ENCODE assay signal across 8 cellular contexts in genomic region chr11:47553417-47553746, GRCh38. TPM values are rescaled to one million over a fixed set of nuclear protein-coding genes. Genes with fewer than 3 reads are reported as not detected.
DNase-seq lines count a peak whose midpoint lies in the region; ATAC-seq and TF ChIP-seq lines count a peak whose summit lies in the region.

No MANE protein-coding gene starts in this region.

- peak overlapping the region; percentile 69 for H3K27ac Mint-ChIP-seq in activated T-helper 2 cell treated with anti-CD3 and anti-CD28 coated beads, Interferon-gamma antibody, Interleukin-2, Interleukin-4, amounts not matched to agents 10 μg/mL and 5 μg/mL and 100 μg/mL, durations not matched to agents 14 hours and 24 hours and 36 hours
- peak overlapping the region; percentile 1 to 90 for H3K27ac Mint-ChIP-seq in stimulated activated naive CD8-positive, alpha-beta T cell treated with anti-CD3 and anti-CD28 coated beads, Interleukin-15, amount 100 ng/mL, for 72 hours

- in situ Hi-C loops in KBM-7 (cut with MboI; ENCODE audit: low pct_unique_long_range_greater_than_20kb, low sequenced_read_pairs), result loop anchor here (10.0 kb wide), 1 partner anchor 61 kb away; no protein-coding TSS in a partner anchor

- ATAC-seq in GM19035 (IDR thresholded peaks at IDR 0.05; ENCODE audit: unreplicated experiment), result peak; percentile 25
- peak; percentile 32 for ATAC-seq in HG03175 (IDR thresholded peaks at IDR 0.05; ENCODE audit: unreplicated experiment)
- ATAC-seq in stimulated activated naive CD8-positive, alpha-beta T cell treated with anti-CD3 and anti-CD28 coated beads, Interleukin-15, amount 100 ng/mL, for 72 hours, result peak; percentile 56

- TF ChIP-seq CTCF in 22Rv1 (IDR thresholded peaks at IDR 0.05), result peak; percentile 82

- H3K9me3 Mint-ChIP-seq in activated T-helper 2 cell treated with anti-CD3 and anti-CD28 coated beads, Interferon-gamma antibody, Interleukin-2, Interleukin-4, amounts not matched to agents 10 μg/mL and 5 μg/mL and 100 μg/mL, durations not matched to agents 14 hours and 24 hours and 36 hours, result no peaks in the 10 kb centered on the region
- H3K9me3 Mint-ChIP-seq in stimulated activated naive CD8-positive, alpha-beta T cell treated with anti-CD3 and anti-CD28 coated beads, Interleukin-15, amount 100 ng/mL, for 72 hours, result no peaks in the 10 kb centered on the region

- intact Hi-C loops in activated T-helper 2 cell treated with anti-CD3 and anti-CD28 coated beads, Interferon-gamma antibody, Interleukin-2, Interleukin-4, amounts not matched to agents 10 μg/mL and 5 μg/mL and 100 μg/mL, durations not matched to agents 14 hours and 24 hours and 36 hours (cut with micrococcal nuclease), result loop anchor here (1.0 to 10.0 kb wide), 5 partner anchors 38 to 213 kb away; partner anchors contain the start of genes FNBP4, MTCH2 and PSMC3

- peaks cover 2% of the 10 kb centered on the region for H3K9me3 ChIP-seq in iPS-18c (ENCODE audit: control insufficient read depth, insufficient read depth, low read length)

- H3K4me3 ChIP-seq in iPS-18c (ENCODE audit: insufficient read depth, low read depth, low read length), result peak overlapping the region; percentile 62

- H3K27ac ChIP-seq in 22Rv1, result peak overlapping the region; percentile 81

- H3K4me1 Mint-ChIP-seq in activated T-helper 2 cell treated with anti-CD3 and anti-CD28 coated beads, Interferon-gamma antibody, Interleukin-2, Interleukin-4, amounts not matched to agents 10 μg/mL and 5 μg/mL and 100 μg/mL, durations not matched to agents 14 hours and 24 hours and 36 hours (ENCODE audit: low read depth), result peaks cover 28% of the 10 kb centered on the region
- peaks cover 42% of the 10 kb centered on the region for H3K4me1 Mint-ChIP-seq in stimulated activated naive CD8-positive, alpha-beta T cell treated with anti-CD3 and anti-CD28 coated beads, Interleukin-15, amount 100 ng/mL, for 72 hours

- DNase-seq in activated T-helper 2 cell treated with anti-CD3 and anti-CD28 coated beads, Interferon-gamma antibody, Interleukin-2, Interleukin-4, amounts not matched to agents 10 μg/mL and 5 μg/mL and 100 μg/mL, durations not matched to agents 14 hours and 24 hours and 36 hours (ENCODE audit: low spot score), result no peak
- no peak for DNase-seq in stimulated activated naive CD8-positive, alpha-beta T cell treated with anti-CD3 and anti-CD28 coated beads, Interleukin-15, amount 100 ng/mL, for 72 hours
- DNase-seq in NOMO-1 treated with DMSO at 0.1 percent for 48 hours (lab: John Stamatoyannopoulos, UW; ENCODE audit: unreplicated experiment) (no peak), KBM-7 (no peak)

- peak overlapping the region; percentile 81 for H3K4me3 Mint-ChIP-seq in activated T-helper 2 cell treated with anti-CD3 and anti-CD28 coated beads, Interferon-gamma antibody, Interleukin-2, Interleukin-4, amounts not matched to agents 10 μg/mL and 5 μg/mL and 100 μg/mL, durations not matched to agents 14 hours and 24 hours and 36 hours (ENCODE audit: low read depth)
- H3K4me3 Mint-ChIP-seq in stimulated activated naive CD8-positive, alpha-beta T cell treated with anti-CD3 and anti-CD28 coated beads, Interleukin-15, amount 100 ng/mL, for 72 hours, result peak overlapping the region; percentile 93 to 98

- H3K36me3 Mint-ChIP-seq in activated T-helper 2 cell treated with anti-CD3 and anti-CD28 coated beads, Interferon-gamma antibody, Interleukin-2, Interleukin-4, amounts not matched to agents 10 μg/mL and 5 μg/mL and 100 μg/mL, durations not matched to agents 14 hours and 24 hours and 36 hours (ENCODE audit: low read depth), result peaks cover 26% of the 10 kb centered on the region

- no peaks in the 10 kb centered on the region for H3K27me3 Mint-ChIP-seq in activated T-helper 2 cell treated with anti-CD3 and anti-CD28 coated beads, Interferon-gamma antibody, Interleukin-2, Interleukin-4, amounts not matched to agents 10 μg/mL and 5 μg/mL and 100 μg/mL, durations not matched to agents 14 hours and 24 hours and 36 hours (ENCODE audit: low read depth)
- no peaks in the 10 kb centered on the region for H3K27me3 Mint-ChIP-seq in stimulated activated naive CD8-positive, alpha-beta T cell treated with anti-CD3 and anti-CD28 coated beads, Interleukin-15, amount 100 ng/mL, for 72 hours

RNA-seq across cellular contexts. Expression of gene CELF1, which starts 0.5 kb away (rescaled TPM):
- total RNA-seq in activated T-helper 2 cell treated with anti-CD3 and anti-CD28 coated beads, Interferon-gamma antibody, Interleukin-2, Interleukin-4, amounts not matched to agents 10 μg/mL and 5 μg/mL and 100 μg/mL, durations not matched to agents 14 hours and 24 hours and 36 hours, result 129 and 132 TPM in 2 replicates

RNA-seq across cellular contexts. Expression of gene PTPMT1, which starts 12.0 kb away (rescaled TPM):
- total RNA-seq in activated T-helper 2 cell treated with anti-CD3 and anti-CD28 coated beads, Interferon-gamma antibody, Interleukin-2, Interleukin-4, amounts not matched to agents 10 μg/mL and 5 μg/mL and 100 μg/mL, durations not matched to agents 14 hours and 24 hours and 36 hours, result 50.7 and 53.9 TPM in 2 replicates

RNA-seq across cellular contexts. Expression of gene KBTBD4, which starts 25.4 kb away (rescaled TPM):
- 14.2 and 15.3 TPM in 2 replicates for total RNA-seq in activated T-helper 2 cell treated with anti-CD3 and anti-CD28 coated beads, Interferon-gamma antibody, Interleukin-2, Interleukin-4, amounts not matched to agents 10 μg/mL and 5 μg/mL and 100 μg/mL, durations not matched to agents 14 hours and 24 hours and 36 hours

RNA-seq across cellular contexts. Expression of gene NDUFS3, which starts 25.5 kb away (rescaled TPM):
- 132 and 142 TPM in 2 replicates for total RNA-seq in activated T-helper 2 cell treated with anti-CD3 and anti-CD28 coated beads, Interferon-gamma antibody, Interleukin-2, Interleukin-4, amounts not matched to agents 10 μg/mL and 5 μg/mL and 100 μg/mL, durations not matched to agents 14 hours and 24 hours and 36 hours

RNA-seq across cellular contexts. Expression of gene FAM180B, which starts 33.1 kb away (rescaled TPM):
- 0.25 and 0.39 TPM in 2 replicates for total RNA-seq in activated T-helper 2 cell treated with anti-CD3 and anti-CD28 coated beads, Interferon-gamma antibody, Interleukin-2, Interleukin-4, amounts not matched to agents 10 μg/mL and 5 μg/mL and 100 μg/mL, durations not matched to agents 14 hours and 24 hours and 36 hours
